30 cellular contexts compared by ENCODE assay signal in the genomic region with DNA sequence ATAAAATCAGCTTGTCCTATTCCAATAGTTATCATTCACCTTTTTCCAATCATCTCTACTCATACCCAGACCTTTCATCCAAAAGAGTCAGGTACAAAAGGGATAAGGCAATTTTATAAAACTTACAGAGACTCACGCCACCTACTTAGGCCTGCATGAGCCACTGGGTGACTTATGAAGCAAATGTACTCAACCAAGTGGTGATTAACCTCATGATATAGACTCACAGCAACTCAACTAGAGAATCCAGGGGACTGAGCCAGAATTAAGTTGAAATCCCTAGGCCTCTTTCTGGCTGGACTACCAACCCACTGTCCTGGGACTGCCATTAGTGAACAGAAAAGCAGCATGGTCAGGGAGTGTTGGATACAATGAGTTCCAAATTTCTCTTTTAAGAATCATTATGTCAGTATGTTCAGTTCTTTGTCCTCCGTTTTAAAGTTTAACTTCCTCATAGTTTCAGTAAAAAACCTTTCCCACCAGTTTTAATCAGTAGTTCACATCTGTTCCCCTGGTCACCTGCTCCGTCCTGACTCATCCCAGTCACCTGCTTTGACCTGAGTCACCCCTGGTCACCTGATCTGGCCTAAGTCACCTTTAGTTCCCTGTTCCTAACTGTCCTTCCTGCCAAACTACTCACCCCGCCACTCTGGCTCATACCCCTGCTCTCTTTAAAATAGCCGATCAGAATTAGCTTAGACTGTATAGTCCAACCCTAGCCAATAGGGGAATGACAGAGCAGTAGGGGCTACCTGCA. TPM values are rescaled to one million over a fixed set of nuclear protein-coding genes. Genes with fewer than 3 reads are reported as not detected.
DNase-seq lines count a peak whose midpoint lies in the region; ATAC-seq, FAIRE-seq and TF ChIP-seq lines count a peak whose summit lies in the region.
"Had no signal": no experiment of that assay in that cellular context is flagged by ENCODE, and none has a peak within 500 bp of the region (broad histone marks: within the 10 kb centered on the region; RNA-seq: fewer than 3 reads in every experiment).

No MANE protein-coding gene starts in this region.

- no peak for TF ChIP-seq RAD21 in A549 (conservative IDR thresholded peaks at IDR 0.05 in 1 of 2, IDR thresholded peaks at IDR 0.05 in 1 of 2)
- TF ChIP-seq RAD21 in Ishikawa (IDR thresholded peaks at IDR 0.05; ENCODE audit: low read depth) = no peak

- H3K27me3 ChIP-seq in bronchial epithelial cell (ENCODE audit: control insufficient read depth, insufficient read depth, low read length) (no peaks in the 10 kb centered on the region), right lobe of liver (no peaks in the 10 kb centered on the region)
- H3K27me3 ChIP-seq: brain microvascular endothelial cell, esophagus muscularis mucosa, SJSA1 had no signal

- intact Hi-C loops in right lobe of liver (cut with DNase I) = no loop called here

- 81% methylated on average over 5 of the region's 5 CpGs for WGBS in A549 (ENCODE audit: missing lambda C conversion rate)
- 46% methylated on average over 5 of the region's 5 CpGs for whole genome bisulfite sequencing in right lobe of liver (ENCODE audit: insufficient coverage, low coverage, low lambda C conversion rate, missing lambda C conversion rate)

- no peak for TF ChIP-seq EP300 in A549 (IDR thresholded peaks at IDR 0.05)
- no peak for TF ChIP-seq EP300 in Ishikawa (IDR thresholded peaks at IDR 0.05; ENCODE audit: borderline replicate concordance)

- POLR2A ChIA-PET in A549 (lab: Yijun Ruan, JAX) = no interaction called here

- H3K27ac ChIP-seq in A549 (peak overlapping the region in 1 of 2 experiments; percentile 18; a peak in 3 of 6 replicates), right lobe of liver (peak overlapping the region in 1 of 3 donors; percentile 50)
- H3K27ac ChIP-seq: brain microvascular endothelial cell, esophagus muscularis mucosa, lower lobe of right lung, SJSA1 had no signal

- TF ChIP-seq POLR2A in A549 (IDR thresholded peaks at IDR 0.05; ENCODE audit: low read length) = no peak
- TF ChIP-seq POLR2A in right lobe of liver (IDR thresholded peaks at IDR 0.05) = no peak

- no peak overlapping the region for H3K4me3 ChIP-seq in A549
- no peak overlapping the region for H3K4me3 ChIP-seq in bronchial epithelial cell (ENCODE audit: low read depth, low read length)
- no peak overlapping the region for H3K4me3 ChIP-seq in right lobe of liver
- H3K4me3 ChIP-seq: esophagus muscularis mucosa, GM12878, lower lobe of right lung, SJSA1 had no signal

- H3K4me1 ChIP-seq in A549 (no peaks in the 10 kb centered on the region), right lobe of liver (peaks cover 0 to 8% (median 0%) of the 10 kb centered on the region in 4 donors)
- H3K4me1 ChIP-seq: esophagus muscularis mucosa, lower lobe of right lung, SJSA1 had no signal

- CTCF ChIA-PET in A549 (lab: Yijun Ruan, JAX) = interaction anchor here (1.0 kb wide), 1 partner anchor 21 kb away, joined by 3 read pairs; no protein-coding TSS in a partner anchor

- H3K36me3 ChIP-seq in bronchial epithelial cell (ENCODE audit: control insufficient read depth, insufficient read depth, low read length) (no peaks in the 10 kb centered on the region), right lobe of liver (no peaks in the 10 kb centered on the region)
- H3K36me3 ChIP-seq: brain microvascular endothelial cell, esophagus muscularis mucosa, lower lobe of right lung, SJSA1 had no signal

- FAIRE-seq in A549 (lab: Jason Lieb, UNC) (no peak), bronchial epithelial cell (lab: Jason Lieb, UNC) (no peak)
- FAIRE-seq: frontal cortex, GM12878 had no signal

- H3K9me3 ChIP-seq in A549 (peaks cover 8% of the 10 kb centered on the region; the same call in 2 of the 3 replicates), right lobe of liver (peaks cover 0 to 7% (median 0%) of the 10 kb centered on the region in 4 donors)
- H3K9me3 ChIP-seq: SJSA1 had no signal

- H3K4me2 ChIP-seq in A549 = no peak overlapping the region

- DNase-seq in A549 (ENCODE audit: low read depth in 1 of 2, low spot score in 1 of 2) = no peak
- peak; percentile 12 for DNase-seq in bronchial epithelial cell (ENCODE audit: low read depth)
- DNase-seq in right lobe of liver = peak; percentile 58 to 75 (median 73)
- no peak for DNase-seq in activated gamma-delta T cell (lab: John Stamatoyannopoulos, UW)
- DNase-seq: 8988T; activated CD4-positive, alpha-beta T cell treated with anti-CD3 and anti-CD28 coated beads for 1 hour; activated effector memory CD4-positive, alpha-beta T cell treated with anti-CD3 and anti-CD28 coated beads, Interleukin-2, amount 50 U/mL, for 16 hours; AML-193; brain microvascular endothelial cell; CD8-positive, alpha-beta memory T cell; DND-41; effector CD8-positive, alpha-beta T cell; IMR-90; lower lobe of right lung; MM.1S; NCI-H1436 treated with DMSO at 0.1 percent for 48 hours; NCI-H510A treated with DMSO at 0.1 percent for 48 hours; posterior cingulate gyrus; stimulated activated naive CD4-positive, alpha-beta T cell treated with Interleukin-2 at 50 U/mL for 16 hours; T-helper 1 cell had no signal

- TF ChIP-seq CTCF in A549 (IDR thresholded peaks at IDR 0.05) (no peak), bronchial epithelial cell (IDR thresholded peaks at IDR 0.05; ENCODE audit: insufficient read depth, low read length, severe bottlenecking) (no peak), right lobe of liver (IDR thresholded peaks at IDR 0.05) (no peak)

- ATAC-seq in A549 (peak in 1 of 2 experiments; percentile 50; a peak in 1 of 6 replicates), right lobe of liver (peak in 3 of 4 donors; percentile 22 to 50 (median 24)), GM18498 (IDR thresholded peaks at IDR 0.05; ENCODE audit: unreplicated experiment) (no peak), GM21390 (IDR thresholded peaks at IDR 0.05; ENCODE audit: unreplicated experiment) (no peak), HG03354 (IDR thresholded peaks at IDR 0.05; ENCODE audit: poor library complexity, severe bottlenecking, unreplicated experiment) (no peak)
- ATAC-seq: GM12878, lower lobe of right lung, Panc1, sciatic nerve had no signal

TF ChIP-seq in A549, 52 proteins besides CTCF, POLR2A, EP300 and RAD21:
- TF ChIP-seq FOSL2 (IDR thresholded peaks at IDR 0.05) (no peak), FOSL2 (CRISPR knock-in tag; IDR thresholded peaks at IDR 0.05) (peak; percentile 9; the same call in 1 of the 2 replicates), JUNB (IDR thresholded peaks at IDR 0.05) (no peak)
- TF ChIP-seq, protein P1, sequence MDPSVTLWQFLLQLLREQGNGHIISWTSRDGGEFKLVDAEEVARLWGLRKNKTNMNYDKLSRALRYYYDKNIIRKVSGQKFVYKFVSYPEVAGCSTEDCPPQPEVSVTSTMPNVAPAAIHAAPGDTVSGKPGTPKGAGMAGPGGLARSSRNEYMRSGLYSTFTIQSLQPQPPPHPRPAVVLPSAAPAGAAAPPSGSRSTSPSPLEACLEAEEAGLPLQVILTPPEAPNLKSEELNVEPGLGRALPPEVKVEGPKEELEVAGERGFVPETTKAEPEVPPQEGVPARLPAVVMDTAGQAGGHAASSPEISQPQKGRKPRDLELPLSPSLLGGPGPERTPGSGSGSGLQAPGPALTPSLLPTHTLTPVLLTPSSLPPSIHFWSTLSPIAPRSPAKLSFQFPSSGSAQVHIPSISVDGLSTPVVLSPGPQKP (IDR thresholded peaks at IDR 0.05; ENCODE audit: low read depth, low read length) = no peak
- TF ChIP-seq, protein P2, sequence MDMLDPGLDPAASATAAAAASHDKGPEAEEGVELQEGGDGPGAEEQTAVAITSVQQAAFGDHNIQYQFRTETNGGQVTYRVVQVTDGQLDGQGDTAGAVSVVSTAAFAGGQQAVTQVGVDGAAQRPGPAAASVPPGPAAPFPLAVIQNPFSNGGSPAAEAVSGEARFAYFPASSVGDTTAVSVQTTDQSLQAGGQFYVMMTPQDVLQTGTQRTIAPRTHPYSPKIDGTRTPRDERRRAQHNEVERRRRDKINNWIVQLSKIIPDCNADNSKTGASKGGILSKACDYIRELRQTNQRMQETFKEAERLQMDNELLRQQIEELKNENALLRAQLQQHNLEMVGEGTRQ (IDR thresholded peaks at IDR 0.05) = 0 out of 2 replicates have a peak, but pooled peaks have one; percentile 5

TF ChIP-seq in Ishikawa, 13 proteins besides CTCF, POLR2A, EP300 and RAD21 (continues in another document):
- TF ChIP-seq REST (IDR thresholded peaks at IDR 0.05; ENCODE audit: low read depth) = no peak

RNA-seq across cellular contexts. Expression of gene SPTSSA, which starts 36.8 kb away (rescaled TPM):
- 91.6 and 105 TPM in 2 replicates for polyA plus RNA-seq in A549 (2011; rRNA removed)
- polyA plus RNA-seq in A549 (2012; cell fraction: cytosol; rRNA removed) = 70.8 and 71.7 TPM in 2 replicates
- polyA plus RNA-seq in A549 (2012; cell fraction: nucleus; rRNA removed) = 14.5 and 19.8 TPM in 2 replicates
- 35.6 to 68.0 TPM (median 65.3 TPM) in 3 replicates for polyA plus RNA-seq in A549 (2017; fragmentation: RNase III; extraction: RNeasy Plus Mini Kit Qiagen cat#74134 plus additional on column Dnase treatment)
- 31.5 and 37.6 TPM in 2 replicates for polyA minus RNA-seq in A549 (2011; rRNA and poly(A)+ RNA removed)
- total RNA-seq in bronchial epithelial cell = 12.9 and 13.2 TPM in 2 replicates
- 10 to 100 TPM; 10.6 to 32.0 (median 18.4) TPM for total RNA-seq in right lobe of liver

Comparison
In these comparisons a context has a peak if more than half of its experiments do, and no peak if none do; other contexts are left out.
1. ATAC-seq: peak in right lobe of liver (3 of 4); none in GM18498 (single experiment), GM21390 (single experiment) and HG03354 (single experiment).
2. DNase-seq: peak in bronchial epithelial cell (single experiment) and right lobe of liver (3 of 3); none in A549 (0 of 2) and activated gamma-delta T cell (single experiment).